Comparison of ENCODE assay signal across 8 cellular contexts in genomic region chr4:153790962-153791551, GRCh38. TPM values are rescaled to one million over a fixed set of nuclear protein-coding genes. Genes with fewer than 3 reads are reported as not detected.
DNase-seq lines count a peak whose midpoint lies in the region; ATAC-seq and TF ChIP-seq lines count a peak whose summit lies in the region.

No MANE protein-coding gene starts in this region.

- no peak for ATAC-seq in effector memory CD8-positive, alpha-beta T cell (replicated peaks)
- ATAC-seq in HG03460 (IDR thresholded peaks at IDR 0.05; ENCODE audit: unreplicated experiment) (no peak), GM18861 (IDR thresholded peaks at IDR 0.05; ENCODE audit: unreplicated experiment) (no peak)

- no peaks in the 10 kb centered on the region for H3K36me3 ChIP-seq in BJ (ENCODE audit: control insufficient read depth, insufficient read depth, low read length)
- H3K36me3 ChIP-seq in HUES6 (ENCODE audit: control insufficient read depth, insufficient read depth, low read length): peaks cover 11% of the 10 kb centered on the region; the same call in 1 of the 2 replicates

- DNase-seq in BJ (ENCODE audit: low read depth) (no peak), nephron progenitor cell (peak; percentile 78), NCI-H2107 (lab: John Stamatoyannopoulos, UW) (no peak), cerebellar cortex (ENCODE audit: low spot score) (no peak)
- DNase-seq in effector memory CD8-positive, alpha-beta T cell: no peak

- CTCF ChIA-PET in BJ (lab: Yijun Ruan, JAX): interaction anchor here (0.7 to 1.5 kb wide), 2 partner anchors 8 to 137 kb away, joined by 3 read pairs; no protein-coding TSS in a partner anchor

- H3K4me1 ChIP-seq in HUES6 (ENCODE audit: control insufficient read depth, insufficient read depth, low read length): peaks cover 24% of the 10 kb centered on the region

- H3K4me3 Mint-ChIP-seq in effector memory CD8-positive, alpha-beta T cell: peak overlapping the region; percentile 73 to 75
- H3K4me3 Mint-ChIP-seq in nephron progenitor cell: peak overlapping the region; percentile 87

- POLR2A ChIA-PET in BJ (lab: Charles Lee): no interaction called here

- H3K27me3 ChIP-seq in BJ (ENCODE audit: control insufficient read depth, insufficient read depth, low read length): peaks cover 50% of the 10 kb centered on the region
- H3K27me3 ChIP-seq in HUES6 (ENCODE audit: control insufficient read depth, insufficient read depth, low read length): peaks cover 41% of the 10 kb centered on the region

- peaks cover 7 to 23% of the 10 kb centered on the region in 2 donors for H3K4me1 Mint-ChIP-seq in effector memory CD8-positive, alpha-beta T cell (ENCODE audit: low read depth in 2 of 2)
- peaks cover 84% of the 10 kb centered on the region for H3K4me1 Mint-ChIP-seq in nephron progenitor cell

- no peak overlapping the region; the same call in 1 of the 2 replicates for H3K4me3 ChIP-seq in BJ (ENCODE audit: low read depth, low read length)
- peak overlapping the region; percentile 98 for H3K4me3 ChIP-seq in HUES6 (ENCODE audit: low read depth, low read length)

- peak overlapping the region; percentile 94; the same call in 1 of the 2 replicates for H3K27ac ChIP-seq in HUES6 (ENCODE audit: low read depth, low read length)

- no peaks in the 10 kb centered on the region for H3K9me3 ChIP-seq in HUES6 (ENCODE audit: control insufficient read depth, insufficient read depth, low read depth, low read length)

- TF ChIP-seq CTCF in BJ (IDR thresholded peaks at IDR 0.05; ENCODE audit: insufficient read depth, low read depth, low read length): peak; percentile 32
- TF ChIP-seq CTCF in nephron progenitor cell (IDR thresholded peaks at IDR 0.05): peak; percentile 31

- peak overlapping the region; percentile 98 for H3K9ac ChIP-seq in HUES6 (ENCODE audit: low read length)

- no peaks in the 10 kb centered on the region for H3K36me3 Mint-ChIP-seq in effector memory CD8-positive, alpha-beta T cell (ENCODE audit: insufficient read depth)
- H3K36me3 Mint-ChIP-seq in nephron progenitor cell (ENCODE audit: low read depth): no peaks in the 10 kb centered on the region

- no peak overlapping the region for H3K27ac Mint-ChIP-seq in effector memory CD8-positive, alpha-beta T cell
- H3K27ac Mint-ChIP-seq in nephron progenitor cell: no peak overlapping the region

- peaks cover 91 to 99% of the 10 kb centered on the region in 2 donors for H3K27me3 Mint-ChIP-seq in effector memory CD8-positive, alpha-beta T cell
- H3K27me3 Mint-ChIP-seq in nephron progenitor cell (ENCODE audit: low read depth, poor library complexity): peaks cover 73% of the 10 kb centered on the region

- H3K9me3 Mint-ChIP-seq in effector memory CD8-positive, alpha-beta T cell: no peaks in the 10 kb centered on the region
- no peaks in the 10 kb centered on the region for H3K9me3 Mint-ChIP-seq in nephron progenitor cell

RNA-seq across cellular contexts. Expression of gene SFRP2, which starts 2.2 kb away (rescaled TPM):
- 0.05 TPM in 1 of 2 replicates, not detected in the other for polyA plus RNA-seq in BJ (2011; rRNA removed)
- polyA minus RNA-seq in BJ (2011; rRNA and poly(A)+ RNA removed): 0.24 TPM in 1 of 2 replicates, not detected in the other

RNA-seq across cellular contexts. Expression of gene RNF175, which starts 31.2 kb away (rescaled TPM):
- 0.06 TPM in 1 of 2 replicates, not detected in the other for polyA plus RNA-seq in BJ (2011; rRNA removed)
- polyA minus RNA-seq in BJ (2011; rRNA and poly(A)+ RNA removed): not detected in 2 replicates
